Comparison of ENCODE assay signal across 28 cellular contexts in genomic region chr16:54526087-54526486, GRCh38.
"Had no signal": no experiment of that assay in that cellular context is flagged by ENCODE, and none has a peak within 500 bp of the region (broad histone marks: within the 10 kb centered on the region; RNA-seq: fewer than 3 reads in every experiment).

No MANE protein-coding gene starts in this region.

- H3K36me3 ChIP-seq: colonic mucosa, esophagus muscularis mucosa, esophagus squamous epithelium, gastrocnemius medialis, gastroesophageal sphincter, heart left ventricle, heart right ventricle had no signal

- H3K27me3 ChIP-seq: colonic mucosa, esophagus muscularis mucosa, foreskin keratinocyte, gastrocnemius medialis, heart left ventricle, heart right ventricle had no signal

- FAIRE-seq: colon, endometrium, endothelial cell of umbilical vein, frontal cortex had no signal

- H3K4me1 ChIP-seq: colonic mucosa, esophagus squamous epithelium, foreskin keratinocyte, gastrocnemius medialis, gastroesophageal sphincter had no signal

- ATAC-seq: effector memory CD8-positive, alpha-beta T cell; esophagus mucosa; foreskin keratinocyte; gastrocnemius medialis; gastroesophageal sphincter had no signal

- H3K4me3 ChIP-seq: colonic mucosa, coronary artery, dorsolateral prefrontal cortex, esophagus muscularis mucosa, esophagus squamous epithelium, gastrocnemius medialis, gastroesophageal sphincter, heart left ventricle, heart right ventricle had no signal

- DNase-seq: colonic mucosa; cortex of kidney; dermis blood vessel endothelial cell; dorsolateral prefrontal cortex; effector CD4-positive, alpha-beta T cell; effector CD8-positive, alpha-beta T cell; effector memory CD4-positive, alpha-beta T cell; effector memory CD8-positive, alpha-beta T cell; endodermal cell; erythroblast; esophagus squamous epithelium; foreskin fibroblast; foreskin keratinocyte; foreskin melanocyte; gastrocnemius medialis; glutamatergic neuron; head of caudate nucleus; heart left ventricle; heart right ventricle had no signal

- H3K27ac ChIP-seq: colonic mucosa, coronary artery, dorsolateral prefrontal cortex, epithelial cell of prostate, esophagus muscularis mucosa, esophagus squamous epithelium, foreskin keratinocyte, gastrocnemius medialis, gastroesophageal sphincter had no signal

- H3K9me3 ChIP-seq: colonic mucosa, gastrocnemius medialis had no signal
